In genomic region chr3:160735801-160736200, GRCh38 we compare ENCODE assay signal across 2 cellular contexts.
TF ChIP-seq lines count a peak whose summit lies in the region.

No MANE protein-coding gene starts in this region.

TF ChIP-seq in liver, 16 proteins besides CTCF, POLR2A, EP300 and RAD21:
- TF ChIP-seq EGR1 (IDR thresholded peaks at IDR 0.05; ENCODE audit: low read depth in 2 of 2) (no peak), SP1 (IDR thresholded peaks at IDR 0.05) (no peak), TAF1 (conservative IDR thresholded peaks at IDR 0.05) (no peak), YY1 (IDR thresholded peaks at IDR 0.05) (peak; percentile 80), ATF3 (IDR thresholded peaks at IDR 0.05) (no peak), HNF4A (conservative IDR thresholded peaks at IDR 0.05) (peak in 1 of 2 donors; percentile 43), HNF4G (IDR thresholded peaks at IDR 0.05) (no peak), ZBTB33 (IDR thresholded peaks at IDR 0.05) (no peak), RXRA (IDR thresholded peaks at IDR 0.05) (peak in 1 of 2 donors; percentile 24), GABPA (IDR thresholded peaks at IDR 0.05 in 1 of 2, conservative IDR thresholded peaks at IDR 0.05 in 1 of 2) (no peak), FOXA2 (IDR thresholded peaks at IDR 0.05) (peak; percentile 42), FOXA1 (IDR thresholded peaks at IDR 0.05) (peak; percentile 57), MAX (IDR thresholded peaks at IDR 0.05) (peak; percentile 65), JUND (IDR thresholded peaks at IDR 0.05) (peak in 1 of 2 donors; percentile 66), REST (IDR thresholded peaks at IDR 0.05) (peak; percentile 36), NR2F2 (IDR thresholded peaks at IDR 0.05) (no peak)

TF ChIP-seq in HepG2, 621 proteins besides CTCF, POLR2A, EP300 and RAD21:
- no peak for TF ChIP-seq ZNF337 (CRISPR knock-in tag; IDR thresholded peaks at IDR 0.05; ENCODE audit: borderline replicate concordance, low read depth)
- TF ChIP-seq CHCHD3 (CRISPR knock-in tag; IDR thresholded peaks at IDR 0.05), result no peak
- no peak for TF ChIP-seq SNAPC5 (CRISPR knock-in tag; IDR thresholded peaks at IDR 0.05; ENCODE audit: borderline replicate concordance)
- TF ChIP-seq NFATC3 (CRISPR knock-in tag; IDR thresholded peaks at IDR 0.05), result no peak
- TF ChIP-seq ZBTB1 (CRISPR knock-in tag; IDR thresholded peaks at IDR 0.05; ENCODE audit: borderline replicate concordance), result no peak
- TF ChIP-seq ZNF280B (CRISPR knock-in tag; IDR thresholded peaks at IDR 0.05; ENCODE audit: borderline replicate concordance), result no peak
- no peak for TF ChIP-seq MTA1 (CRISPR knock-in tag; IDR thresholded peaks at IDR 0.05; ENCODE audit: borderline replicate concordance)
TF ChIP-seq in HepG2: peak in this region for 0.
